Comparison of ENCODE assay signal across 21 cellular contexts in the genomic region with DNA sequence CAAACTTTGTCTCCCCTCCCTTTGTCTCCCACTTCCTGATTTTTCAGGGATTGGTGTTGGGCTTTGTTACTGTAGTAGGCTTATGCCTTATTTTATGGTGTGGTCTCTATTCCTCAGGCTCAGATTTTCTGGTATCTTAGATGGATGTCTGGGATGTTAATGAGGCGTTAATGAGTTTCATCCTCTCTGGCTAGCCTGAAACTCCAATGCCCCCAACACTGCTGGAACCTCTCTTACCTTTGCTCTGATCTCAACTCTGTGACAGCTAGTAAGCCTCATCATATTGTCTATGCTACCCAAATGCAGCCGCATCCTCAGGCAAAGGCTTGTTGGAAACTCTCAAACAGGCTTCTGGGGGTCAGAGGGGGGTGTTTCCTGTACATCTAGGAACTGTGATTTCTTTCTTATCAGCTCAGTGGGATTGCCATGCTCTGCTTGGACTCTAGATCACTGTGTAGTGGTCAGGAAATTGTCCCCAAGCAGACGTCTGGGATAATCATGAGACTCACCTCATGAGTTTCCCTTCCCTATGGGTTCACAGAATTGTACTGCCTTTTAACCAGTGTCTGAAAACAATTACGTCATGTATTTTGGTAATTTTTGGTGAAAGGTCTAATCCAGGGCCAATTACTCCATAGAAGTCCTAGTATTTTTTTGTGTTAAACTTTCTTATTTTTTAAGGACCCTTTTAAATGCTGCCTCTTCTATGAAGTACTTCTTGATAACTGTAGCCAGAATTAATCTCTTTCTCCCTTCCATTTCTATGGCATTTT.
"Had no signal": no experiment of that assay in that cellular context is flagged by ENCODE, and none has a peak within 500 bp of the region (broad histone marks: within the 10 kb centered on the region; RNA-seq: fewer than 3 reads in every experiment).

No MANE protein-coding gene starts in this region.

- H3K4me3 ChIP-seq: SJSA1, SK-N-MC had no signal

- FAIRE-seq: HTR-8/SVneo had no signal

- H3K36me3 ChIP-seq: SJSA1 had no signal

- H3K9me3 ChIP-seq: SJSA1 had no signal

- H3K27me3 ChIP-seq: SJSA1 had no signal

- ATAC-seq: Right ventricle myocardium inferior had no signal

- H3K4me1 ChIP-seq: SJSA1 had no signal

- H3K27ac ChIP-seq: HL-60, SJSA1, SK-N-MC had no signal

- DNase-seq: Kasumi-1, KG1, MM.1S, NCI-H1092 treated with DMSO at 0.1 percent for 48 hours, NCI-H1436, NCI-H187, NCI-H2029, NCI-H2081 treated with DMSO at 0.1 percent for 48 hours, NCI-H2171, NCI-H226, NCI-H446, NCI-H510A, NCI-H524 treated with DMSO at 0.1 percent for 48 hours, NCI-H69, NCI-H774, SHP77 treated with DMSO at 0.1 percent for 48 hours had no signal
